1 cellular context compared by ENCODE assay signal in the genomic region with DNA sequence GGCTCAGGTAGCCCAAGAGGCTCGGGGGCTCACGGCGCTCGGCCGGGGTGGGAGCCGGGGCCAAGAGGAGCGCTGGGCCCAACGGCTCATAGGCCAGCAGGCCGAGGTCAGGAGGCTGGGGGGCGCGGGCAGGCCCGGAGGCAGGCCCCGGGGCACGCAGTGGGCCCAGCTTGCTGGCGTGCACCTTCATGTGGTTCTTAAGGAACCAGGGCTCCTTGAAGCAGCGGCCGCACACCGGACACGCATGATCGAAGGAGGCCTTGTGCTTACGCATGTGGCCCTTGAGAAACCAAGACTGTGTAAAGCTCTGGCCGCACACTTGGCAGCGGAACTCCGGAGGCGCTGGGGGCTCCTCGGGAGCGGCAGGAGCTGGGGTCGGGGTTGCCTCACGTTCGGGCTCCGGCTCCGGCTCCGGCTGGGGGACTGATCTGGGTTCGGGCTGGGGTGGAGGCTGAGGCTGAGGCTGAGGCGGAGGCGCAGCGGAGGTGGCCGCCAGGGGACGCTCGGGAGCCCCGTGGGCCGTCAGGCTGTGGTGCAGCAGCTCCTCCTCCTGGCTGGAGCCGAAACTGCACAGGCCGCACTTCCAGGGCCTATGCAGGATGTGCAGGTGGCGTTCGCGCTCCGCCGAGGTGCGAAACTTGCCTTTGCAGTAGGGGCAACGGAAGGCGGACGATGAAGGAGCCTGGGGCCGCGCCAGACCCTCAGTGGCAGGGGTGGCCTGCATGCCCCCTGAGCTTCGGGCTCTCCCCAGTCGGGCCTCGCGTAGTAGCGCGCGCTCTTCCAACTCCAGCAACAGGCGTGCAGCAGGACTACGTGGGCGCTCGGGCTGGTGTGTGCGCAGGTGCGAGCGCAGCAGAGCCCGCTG.
TF ChIP-seq lines count a peak whose summit lies in the region.

No MANE protein-coding gene starts in this region.

TF ChIP-seq in H1, 55 proteins besides CTCF, POLR2A, EP300 and RAD21 (continues in another document):
- no peak for TF ChIP-seq HDAC6 (IDR thresholded peaks at IDR 0.05; ENCODE audit: low read depth, low read length)
- peak; percentile 92 for TF ChIP-seq TAF7 (optimal IDR thresholded peaks at IDR 0.05; ENCODE audit: borderline replicate concordance, low read depth, low read length)
- no peak for TF ChIP-seq SAP30 (IDR thresholded peaks at IDR 0.05; ENCODE audit: insufficient read depth, insufficient replicate concordance, low read length)
- TF ChIP-seq POLR2AphosphoS5 (IDR thresholded peaks at IDR 0.05; ENCODE audit: low read depth, low read length), result peak; percentile 95
- peak; percentile 59; the same call in 1 of the 2 replicates for TF ChIP-seq GABPA (IDR thresholded peaks at IDR 0.05; ENCODE audit: borderline replicate concordance, insufficient read depth, low read length)
- TF ChIP-seq NRF1 (IDR thresholded peaks at IDR 0.05; ENCODE audit: low read depth, low read length), result no peak; the same call in 1 of the 2 replicates
- TF ChIP-seq SP1 (IDR thresholded peaks at IDR 0.05; ENCODE audit: low read depth, low read length), result 0 out of 2 replicates have a peak, but pooled peaks have one; percentile 52
- peak; percentile 44; the same call in 1 of the 2 replicates for TF ChIP-seq SRF (IDR thresholded peaks at IDR 0.05; ENCODE audit: low read depth, low read length)
- TF ChIP-seq EGR1 (IDR thresholded peaks at IDR 0.05; ENCODE audit: borderline replicate concordance, low read depth, low read length), result 0 out of 2 replicates have a peak, but pooled peaks have one; percentile 52
- TF ChIP-seq TCF12 (IDR thresholded peaks at IDR 0.05; ENCODE audit: low read depth, low read length), result peak; percentile 68; the same call in 1 of the 2 replicates
- TF ChIP-seq FOSL1 (IDR thresholded peaks at IDR 0.05; ENCODE audit: insufficient read depth, low read depth, low read length), result 0 out of 2 replicates have a peak, but pooled peaks have one; percentile 4
- peak; percentile 72 for TF ChIP-seq YY1 (IDR thresholded peaks at IDR 0.05; ENCODE audit: low read depth, low read length)
- TF ChIP-seq, protein P1, sequence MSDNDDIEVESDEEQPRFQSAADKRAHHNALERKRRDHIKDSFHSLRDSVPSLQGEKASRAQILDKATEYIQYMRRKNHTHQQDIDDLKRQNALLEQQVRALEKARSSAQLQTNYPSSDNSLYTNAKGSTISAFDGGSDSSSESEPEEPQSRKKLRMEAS (IDR thresholded peaks at IDR 0.05), result peak; percentile 90
- TF ChIP-seq CREB1 (IDR thresholded peaks at IDR 0.05), result peak; percentile 77
- no peak for TF ChIP-seq KDM5A (IDR thresholded peaks at IDR 0.05; ENCODE audit: low read length)
- TF ChIP-seq JUND (IDR thresholded peaks at IDR 0.05; ENCODE audit: low read length), result peak; percentile 73; the same call in 1 of the 2 replicates
- TF ChIP-seq SP4 (IDR thresholded peaks at IDR 0.05; ENCODE audit: low read length), result no peak
- TF ChIP-seq SIRT6 (IDR thresholded peaks at IDR 0.05; ENCODE audit: low read length), result no peak
- TF ChIP-seq PHF8 (conservative IDR thresholded peaks at IDR 0.05; ENCODE audit: low read depth, low read length), result no peak
- no peak for TF ChIP-seq KDM4A (IDR thresholded peaks at IDR 0.05; ENCODE audit: low read depth, low read length, severe bottlenecking)
- TF ChIP-seq, protein P2, sequence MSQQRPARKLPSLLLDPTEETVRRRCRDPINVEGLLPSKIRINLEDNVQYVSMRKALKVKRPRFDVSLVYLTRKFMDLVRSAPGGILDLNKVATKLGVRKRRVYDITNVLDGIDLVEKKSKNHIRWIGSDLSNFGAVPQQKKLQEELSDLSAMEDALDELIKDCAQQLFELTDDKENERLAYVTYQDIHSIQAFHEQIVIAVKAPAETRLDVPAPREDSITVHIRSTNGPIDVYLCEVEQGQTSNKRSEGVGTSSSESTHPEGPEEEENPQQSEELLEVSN (IDR thresholded peaks at IDR 0.05), result peak; percentile 73; the same call in 1 of the 2 replicates
- TF ChIP-seq SIN3A (conservative IDR thresholded peaks at IDR 0.05 in 1 of 2, IDR thresholded peaks at IDR 0.05 in 1 of 2; ENCODE audit: low read depth in 1 of 2, low read length in 2 of 2), result peak; percentile 79 to 91; a peak in 3 of 4 replicates
- TF ChIP-seq, protein P3, sequence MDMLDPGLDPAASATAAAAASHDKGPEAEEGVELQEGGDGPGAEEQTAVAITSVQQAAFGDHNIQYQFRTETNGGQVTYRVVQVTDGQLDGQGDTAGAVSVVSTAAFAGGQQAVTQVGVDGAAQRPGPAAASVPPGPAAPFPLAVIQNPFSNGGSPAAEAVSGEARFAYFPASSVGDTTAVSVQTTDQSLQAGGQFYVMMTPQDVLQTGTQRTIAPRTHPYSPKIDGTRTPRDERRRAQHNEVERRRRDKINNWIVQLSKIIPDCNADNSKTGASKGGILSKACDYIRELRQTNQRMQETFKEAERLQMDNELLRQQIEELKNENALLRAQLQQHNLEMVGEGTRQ (IDR thresholded peaks at IDR 0.05; ENCODE audit: low read length), result no peak
- TF ChIP-seq RFX5 (IDR thresholded peaks at IDR 0.05; ENCODE audit: borderline replicate concordance, low read depth, low read length), result no peak
- peak; percentile 69; the same call in 1 of the 2 replicates for TF ChIP-seq GTF2F1 (IDR thresholded peaks at IDR 0.05; ENCODE audit: borderline replicate concordance, low read depth, low read length)
- no peak for TF ChIP-seq BACH1 (IDR thresholded peaks at IDR 0.05; ENCODE audit: low read length)
- TF ChIP-seq CTBP2 (IDR thresholded peaks at IDR 0.05; ENCODE audit: borderline replicate concordance, insufficient read depth, insufficient read length, low read length), result no peak
- TF ChIP-seq CBX8 (IDR thresholded peaks at IDR 0.05; ENCODE audit: borderline replicate concordance, low read depth, low read length), result no peak
- TF ChIP-seq, protein P4, sequence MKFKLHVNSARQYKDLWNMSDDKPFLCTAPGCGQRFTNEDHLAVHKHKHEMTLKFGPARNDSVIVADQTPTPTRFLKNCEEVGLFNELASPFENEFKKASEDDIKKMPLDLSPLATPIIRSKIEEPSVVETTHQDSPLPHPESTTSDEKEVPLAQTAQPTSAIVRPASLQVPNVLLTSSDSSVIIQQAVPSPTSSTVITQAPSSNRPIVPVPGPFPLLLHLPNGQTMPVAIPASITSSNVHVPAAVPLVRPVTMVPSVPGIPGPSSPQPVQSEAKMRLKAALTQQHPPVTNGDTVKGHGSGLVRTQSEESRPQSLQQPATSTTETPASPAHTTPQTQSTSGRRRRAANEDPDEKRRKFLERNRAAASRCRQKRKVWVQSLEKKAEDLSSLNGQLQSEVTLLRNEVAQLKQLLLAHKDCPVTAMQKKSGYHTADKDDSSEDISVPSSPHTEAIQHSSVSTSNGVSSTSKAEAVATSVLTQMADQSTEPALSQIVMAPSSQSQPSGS (IDR thresholded peaks at IDR 0.05; ENCODE audit: low read length), result no peak
- peak; percentile 35; the same call in 1 of the 2 replicates for TF ChIP-seq BRCA1 (IDR thresholded peaks at IDR 0.05; ENCODE audit: low read depth, low read length)
- TF ChIP-seq POU5F1 (IDR thresholded peaks at IDR 0.05; ENCODE audit: low read depth, low read length), result no peak
- 0 out of 2 replicates have a peak, but pooled peaks have one; percentile 22 for TF ChIP-seq MAFK (IDR thresholded peaks at IDR 0.05; ENCODE audit: low read depth, low read length)
- TF ChIP-seq SIX5 (IDR thresholded peaks at IDR 0.05; ENCODE audit: low read depth, low read length), result no peak
- TF ChIP-seq RNF2 (IDR thresholded peaks at IDR 0.05; ENCODE audit: borderline replicate concordance, low read depth, low read length, missing control alignments, poor library complexity, severe bottlenecking), result no peak
- TF ChIP-seq CBX5 (IDR thresholded peaks at IDR 0.05; ENCODE audit: low read depth, low read length), result no peak
- no peak for TF ChIP-seq TBP (IDR thresholded peaks at IDR 0.05; ENCODE audit: low read depth, low read length)
- TF ChIP-seq TEAD4 (IDR thresholded peaks at IDR 0.05; ENCODE audit: low read depth, low read length), result no peak
- no peak for TF ChIP-seq KDM1A (IDR thresholded peaks at IDR 0.05; ENCODE audit: borderline replicate concordance, low read length)
- peak; percentile 56 for TF ChIP-seq ASH2L (IDR thresholded peaks at IDR 0.05; ENCODE audit: low read length)
- no peak for TF ChIP-seq NANOG (IDR thresholded peaks at IDR 0.05; ENCODE audit: insufficient read depth, low read depth, low read length, poor library complexity, severe bottlenecking)
- TF ChIP-seq RBBP5 (IDR thresholded peaks at IDR 0.05; ENCODE audit: borderline replicate concordance, low read depth, low read length), result 0 out of 2 replicates have a peak, but pooled peaks have one; percentile 21
- TF ChIP-seq EZH2 (IDR thresholded peaks at IDR 0.05; ENCODE audit: low read depth, low read length, severe bottlenecking), result no peak
- TF ChIP-seq CHD2 (IDR thresholded peaks at IDR 0.05; ENCODE audit: low read length), result peak; percentile 68
- no peak for TF ChIP-seq SUZ12 (IDR thresholded peaks at IDR 0.05; ENCODE audit: low read length)
- 0 out of 2 replicates have a peak, but pooled peaks have one; percentile 31 for TF ChIP-seq TAF1 (IDR thresholded peaks at IDR 0.05; ENCODE audit: low read depth, low read length)
- TF ChIP-seq, protein P5, sequence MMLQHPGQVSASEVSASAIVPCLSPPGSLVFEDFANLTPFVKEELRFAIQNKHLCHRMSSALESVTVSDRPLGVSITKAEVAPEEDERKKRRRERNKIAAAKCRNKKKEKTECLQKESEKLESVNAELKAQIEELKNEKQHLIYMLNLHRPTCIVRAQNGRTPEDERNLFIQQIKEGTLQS (IDR thresholded peaks at IDR 0.05; ENCODE audit: insufficient read depth, low read depth, low read length), result peak; percentile 85
- no peak for TF ChIP-seq HDAC2 (IDR thresholded peaks at IDR 0.05; ENCODE audit: borderline replicate concordance in 1 of 2, low read depth in 2 of 2, low read length in 2 of 2)
- no peak for TF ChIP-seq BCL11A (IDR thresholded peaks at IDR 0.05; ENCODE audit: low read depth in 2 of 2, low read length in 2 of 2)
- no peak for TF ChIP-seq SP2 (IDR thresholded peaks at IDR 0.05; ENCODE audit: low read length)
- TF ChIP-seq CHD1 (IDR thresholded peaks at IDR 0.05; ENCODE audit: low read depth, low read length), result no peak
- TF ChIP-seq, protein P6, sequence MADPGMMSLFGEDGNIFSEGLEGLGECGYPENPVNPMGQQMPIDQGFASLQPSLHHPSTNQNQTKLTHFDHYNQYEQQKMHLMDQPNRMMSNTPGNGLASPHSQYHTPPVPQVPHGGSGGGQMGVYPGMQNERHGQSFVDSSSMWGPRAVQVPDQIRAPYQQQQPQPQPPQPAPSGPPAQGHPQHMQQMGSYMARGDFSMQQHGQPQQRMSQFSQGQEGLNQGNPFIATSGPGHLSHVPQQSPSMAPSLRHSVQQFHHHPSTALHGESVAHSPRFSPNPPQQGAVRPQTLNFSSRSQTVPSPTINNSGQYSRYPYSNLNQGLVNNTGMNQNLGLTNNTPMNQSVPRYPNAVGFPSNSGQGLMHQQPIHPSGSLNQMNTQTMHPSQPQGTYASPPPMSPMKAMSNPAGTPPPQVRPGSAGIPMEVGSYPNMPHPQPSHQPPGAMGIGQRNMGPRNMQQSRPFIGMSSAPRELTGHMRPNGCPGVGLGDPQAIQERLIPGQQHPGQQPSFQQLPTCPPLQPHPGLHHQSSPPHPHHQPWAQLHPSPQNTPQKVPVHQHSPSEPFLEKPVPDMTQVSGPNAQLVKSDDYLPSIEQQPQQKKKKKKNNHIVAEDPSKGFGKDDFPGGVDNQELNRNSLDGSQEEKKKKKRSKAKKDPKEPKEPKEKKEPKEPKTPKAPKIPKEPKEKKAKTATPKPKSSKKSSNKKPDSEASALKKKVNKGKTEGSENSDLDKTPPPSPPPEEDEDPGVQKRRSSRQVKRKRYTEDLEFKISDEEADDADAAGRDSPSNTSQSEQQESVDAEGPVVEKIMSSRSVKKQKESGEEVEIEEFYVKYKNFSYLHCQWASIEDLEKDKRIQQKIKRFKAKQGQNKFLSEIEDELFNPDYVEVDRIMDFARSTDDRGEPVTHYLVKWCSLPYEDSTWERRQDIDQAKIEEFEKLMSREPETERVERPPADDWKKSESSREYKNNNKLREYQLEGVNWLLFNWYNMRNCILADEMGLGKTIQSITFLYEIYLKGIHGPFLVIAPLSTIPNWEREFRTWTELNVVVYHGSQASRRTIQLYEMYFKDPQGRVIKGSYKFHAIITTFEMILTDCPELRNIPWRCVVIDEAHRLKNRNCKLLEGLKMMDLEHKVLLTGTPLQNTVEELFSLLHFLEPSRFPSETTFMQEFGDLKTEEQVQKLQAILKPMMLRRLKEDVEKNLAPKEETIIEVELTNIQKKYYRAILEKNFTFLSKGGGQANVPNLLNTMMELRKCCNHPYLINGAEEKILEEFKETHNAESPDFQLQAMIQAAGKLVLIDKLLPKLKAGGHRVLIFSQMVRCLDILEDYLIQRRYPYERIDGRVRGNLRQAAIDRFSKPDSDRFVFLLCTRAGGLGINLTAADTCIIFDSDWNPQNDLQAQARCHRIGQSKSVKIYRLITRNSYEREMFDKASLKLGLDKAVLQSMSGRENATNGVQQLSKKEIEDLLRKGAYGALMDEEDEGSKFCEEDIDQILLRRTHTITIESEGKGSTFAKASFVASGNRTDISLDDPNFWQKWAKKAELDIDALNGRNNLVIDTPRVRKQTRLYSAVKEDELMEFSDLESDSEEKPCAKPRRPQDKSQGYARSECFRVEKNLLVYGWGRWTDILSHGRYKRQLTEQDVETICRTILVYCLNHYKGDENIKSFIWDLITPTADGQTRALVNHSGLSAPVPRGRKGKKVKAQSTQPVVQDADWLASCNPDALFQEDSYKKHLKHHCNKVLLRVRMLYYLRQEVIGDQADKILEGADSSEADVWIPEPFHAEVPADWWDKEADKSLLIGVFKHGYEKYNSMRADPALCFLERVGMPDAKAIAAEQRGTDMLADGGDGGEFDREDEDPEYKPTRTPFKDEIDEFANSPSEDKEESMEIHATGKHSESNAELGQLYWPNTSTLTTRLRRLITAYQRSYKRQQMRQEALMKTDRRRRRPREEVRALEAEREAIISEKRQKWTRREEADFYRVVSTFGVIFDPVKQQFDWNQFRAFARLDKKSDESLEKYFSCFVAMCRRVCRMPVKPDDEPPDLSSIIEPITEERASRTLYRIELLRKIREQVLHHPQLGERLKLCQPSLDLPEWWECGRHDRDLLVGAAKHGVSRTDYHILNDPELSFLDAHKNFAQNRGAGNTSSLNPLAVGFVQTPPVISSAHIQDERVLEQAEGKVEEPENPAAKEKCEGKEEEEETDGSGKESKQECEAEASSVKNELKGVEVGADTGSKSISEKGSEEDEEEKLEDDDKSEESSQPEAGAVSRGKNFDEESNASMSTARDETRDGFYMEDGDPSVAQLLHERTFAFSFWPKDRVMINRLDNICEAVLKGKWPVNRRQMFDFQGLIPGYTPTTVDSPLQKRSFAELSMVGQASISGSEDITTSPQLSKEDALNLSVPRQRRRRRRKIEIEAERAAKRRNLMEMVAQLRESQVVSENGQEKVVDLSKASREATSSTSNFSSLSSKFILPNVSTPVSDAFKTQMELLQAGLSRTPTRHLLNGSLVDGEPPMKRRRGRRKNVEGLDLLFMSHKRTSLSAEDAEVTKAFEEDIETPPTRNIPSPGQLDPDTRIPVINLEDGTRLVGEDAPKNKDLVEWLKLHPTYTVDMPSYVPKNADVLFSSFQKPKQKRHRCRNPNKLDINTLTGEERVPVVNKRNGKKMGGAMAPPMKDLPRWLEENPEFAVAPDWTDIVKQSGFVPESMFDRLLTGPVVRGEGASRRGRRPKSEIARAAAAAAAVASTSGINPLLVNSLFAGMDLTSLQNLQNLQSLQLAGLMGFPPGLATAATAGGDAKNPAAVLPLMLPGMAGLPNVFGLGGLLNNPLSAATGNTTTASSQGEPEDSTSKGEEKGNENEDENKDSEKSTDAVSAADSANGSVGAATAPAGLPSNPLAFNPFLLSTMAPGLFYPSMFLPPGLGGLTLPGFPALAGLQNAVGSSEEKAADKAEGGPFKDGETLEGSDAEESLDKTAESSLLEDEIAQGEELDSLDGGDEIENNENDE (IDR thresholded peaks at IDR 0.05; ENCODE audit: insufficient replicate concordance, low read length), result no peak
- TF ChIP-seq ZNF274 (IDR thresholded peaks at IDR 0.05; ENCODE audit: borderline replicate concordance, extremely low read depth, low read length), result no peak
